ENCODE assay signal across 1 cellular context in the genomic region with DNA sequence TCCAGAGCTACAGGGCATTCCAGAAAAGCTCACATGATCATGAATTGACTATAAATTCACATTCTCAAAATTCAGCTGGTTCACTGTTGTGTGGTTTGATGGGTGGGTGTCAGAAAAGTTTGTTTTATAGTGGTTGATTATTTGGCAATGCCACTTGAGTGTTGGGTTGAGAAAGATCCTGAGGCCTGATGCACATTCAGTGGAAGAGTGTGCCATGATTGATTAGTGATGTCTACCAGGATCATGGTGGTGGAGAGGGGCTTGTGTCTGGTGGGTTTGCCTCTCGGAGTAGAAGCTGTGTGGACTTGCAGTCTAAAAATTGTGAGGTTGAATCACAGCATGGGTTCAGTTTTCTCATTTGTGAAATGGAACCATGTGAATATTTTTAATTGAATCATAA.
TF ChIP-seq lines count a peak whose summit lies in the region.

No MANE protein-coding gene starts in this region.

TF ChIP-seq in GM23338, 12 proteins besides CTCF, POLR2A, EP300 and RAD21 (continued from another document):
- TF ChIP-seq ZNF114 (CRISPR knock-in tag; IDR thresholded peaks at IDR 0.05) (no peak), REST (IDR thresholded peaks at IDR 0.05; ENCODE audit: unreplicated experiment) (no peak), JUNB (IDR thresholded peaks at IDR 0.05; ENCODE audit: unreplicated experiment) (no peak), CREB1 (CRISPR knock-in tag; IDR thresholded peaks at IDR 0.05; ENCODE audit: low read depth) (no peak), ZNF331 (CRISPR knock-in tag; IDR thresholded peaks at IDR 0.05; ENCODE audit: low read depth) (no peak), NANOG (IDR thresholded peaks at IDR 0.05; ENCODE audit: borderline replicate concordance) (no peak)
- TF ChIP-seq, protein P1, sequence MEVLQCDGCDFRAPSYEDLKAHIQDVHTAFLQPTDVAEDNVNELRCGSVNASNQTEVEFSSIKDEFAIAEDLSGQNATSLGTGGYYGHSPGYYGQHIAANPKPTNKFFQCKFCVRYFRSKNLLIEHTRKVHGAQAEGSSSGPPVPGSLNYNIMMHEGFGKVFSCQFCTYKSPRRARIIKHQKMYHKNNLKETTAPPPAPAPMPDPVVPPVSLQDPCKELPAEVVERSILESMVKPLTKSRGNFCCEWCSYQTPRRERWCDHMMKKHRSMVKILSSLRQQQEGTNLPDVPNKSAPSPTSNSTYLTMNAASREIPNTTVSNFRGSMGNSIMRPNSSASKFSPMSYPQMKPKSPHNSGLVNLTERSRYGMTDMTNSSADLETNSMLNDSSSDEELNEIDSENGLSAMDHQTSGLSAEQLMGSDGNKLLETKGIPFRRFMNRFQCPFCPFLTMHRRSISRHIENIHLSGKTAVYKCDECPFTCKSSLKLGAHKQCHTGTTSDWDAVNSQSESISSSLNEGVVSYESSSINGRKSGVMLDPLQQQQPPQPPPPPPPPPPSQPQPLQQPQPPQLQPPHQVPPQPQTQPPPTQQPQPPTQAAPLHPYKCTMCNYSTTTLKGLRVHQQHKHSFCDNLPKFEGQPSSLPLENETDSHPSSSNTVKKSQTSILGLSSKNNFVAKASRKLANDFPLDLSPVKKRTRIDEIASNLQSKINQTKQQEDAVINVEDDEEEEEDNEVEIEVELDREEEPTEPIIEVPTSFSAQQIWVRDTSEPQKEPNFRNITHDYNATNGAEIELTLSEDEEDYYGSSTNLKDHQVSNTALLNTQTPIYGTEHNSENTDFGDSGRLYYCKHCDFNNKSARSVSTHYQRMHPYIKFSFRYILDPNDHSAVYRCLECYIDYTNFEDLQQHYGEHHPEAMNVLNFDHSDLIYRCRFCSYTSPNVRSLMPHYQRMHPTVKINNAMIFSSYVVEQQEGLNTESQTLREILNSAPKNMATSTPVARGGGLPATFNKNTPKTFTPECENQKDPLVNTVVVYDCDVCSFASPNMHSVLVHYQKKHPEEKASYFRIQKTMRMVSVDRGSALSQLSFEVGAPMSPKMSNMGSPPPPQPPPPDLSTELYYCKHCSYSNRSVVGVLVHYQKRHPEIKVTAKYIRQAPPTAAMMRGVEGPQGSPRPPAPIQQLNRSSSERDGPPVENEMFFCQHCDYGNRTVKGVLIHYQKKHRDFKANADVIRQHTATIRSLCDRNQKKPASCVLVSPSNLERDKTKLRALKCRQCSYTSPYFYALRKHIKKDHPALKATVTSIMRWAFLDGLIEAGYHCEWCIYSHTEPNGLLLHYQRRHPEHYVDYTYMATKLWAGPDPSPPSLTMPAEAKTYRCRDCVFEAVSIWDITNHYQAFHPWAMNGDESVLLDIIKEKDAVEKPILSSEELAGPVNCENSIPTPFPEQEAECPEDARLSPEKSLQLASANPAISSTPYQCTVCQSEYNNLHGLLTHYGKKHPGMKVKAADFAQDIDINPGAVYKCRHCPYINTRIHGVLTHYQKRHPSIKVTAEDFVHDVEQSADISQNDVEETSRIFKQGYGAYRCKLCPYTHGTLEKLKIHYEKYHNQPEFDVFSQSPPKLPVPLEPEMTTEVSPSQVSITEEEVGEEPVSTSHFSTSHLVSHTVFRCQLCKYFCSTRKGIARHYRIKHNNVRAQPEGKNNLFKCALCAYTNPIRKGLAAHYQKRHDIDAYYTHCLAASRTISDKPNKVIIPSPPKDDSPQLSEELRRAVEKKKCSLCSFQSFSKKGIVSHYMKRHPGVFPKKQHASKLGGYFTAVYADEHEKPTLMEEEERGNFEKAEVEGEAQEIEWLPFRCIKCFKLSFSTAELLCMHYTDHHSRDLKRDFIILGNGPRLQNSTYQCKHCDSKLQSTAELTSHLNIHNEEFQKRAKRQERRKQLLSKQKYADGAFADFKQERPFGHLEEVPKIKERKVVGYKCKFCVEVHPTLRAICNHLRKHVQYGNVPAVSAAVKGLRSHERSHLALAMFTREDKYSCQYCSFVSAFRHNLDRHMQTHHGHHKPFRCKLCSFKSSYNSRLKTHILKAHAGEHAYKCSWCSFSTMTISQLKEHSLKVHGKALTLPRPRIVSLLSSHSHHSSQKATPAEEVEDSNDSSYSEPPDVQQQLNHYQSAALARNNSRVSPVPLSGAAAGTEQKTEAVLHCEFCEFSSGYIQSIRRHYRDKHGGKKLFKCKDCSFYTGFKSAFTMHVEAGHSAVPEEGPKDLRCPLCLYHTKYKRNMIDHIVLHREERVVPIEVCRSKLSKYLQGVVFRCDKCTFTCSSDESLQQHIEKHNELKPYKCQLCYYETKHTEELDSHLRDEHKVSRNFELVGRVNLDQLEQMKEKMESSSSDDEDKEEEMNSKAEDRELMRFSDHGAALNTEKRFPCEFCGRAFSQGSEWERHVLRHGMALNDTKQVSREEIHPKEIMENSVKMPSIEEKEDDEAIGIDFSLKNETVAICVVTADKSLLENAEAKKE (CRISPR knock-in tag; IDR thresholded peaks at IDR 0.05): no peak
- TF ChIP-seq, protein P2, sequence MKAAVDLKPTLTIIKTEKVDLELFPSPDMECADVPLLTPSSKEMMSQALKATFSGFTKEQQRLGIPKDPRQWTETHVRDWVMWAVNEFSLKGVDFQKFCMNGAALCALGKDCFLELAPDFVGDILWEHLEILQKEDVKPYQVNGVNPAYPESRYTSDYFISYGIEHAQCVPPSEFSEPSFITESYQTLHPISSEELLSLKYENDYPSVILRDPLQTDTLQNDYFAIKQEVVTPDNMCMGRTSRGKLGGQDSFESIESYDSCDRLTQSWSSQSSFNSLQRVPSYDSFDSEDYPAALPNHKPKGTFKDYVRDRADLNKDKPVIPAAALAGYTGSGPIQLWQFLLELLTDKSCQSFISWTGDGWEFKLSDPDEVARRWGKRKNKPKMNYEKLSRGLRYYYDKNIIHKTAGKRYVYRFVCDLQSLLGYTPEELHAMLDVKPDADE (IDR thresholded peaks at IDR 0.05): no peak
